17 cellular contexts compared by ENCODE assay signal in genomic region chr11:118939412-118939915, GRCh38. TPM values are rescaled to one million over a fixed set of nuclear protein-coding genes. Genes with fewer than 3 reads are reported as not detected.
A peak's percentile ranks its signal among the peaks of the same experiment; 100 is the strongest.
DNase-seq lines count a peak whose midpoint lies in the region; ATAC-seq and TF ChIP-seq lines count a peak whose summit lies in the region.
"Had no signal": no experiment of that assay in that cellular context is flagged by ENCODE, and none has a peak within 500 bp of the region (broad histone marks: within the 10 kb centered on the region; RNA-seq: fewer than 3 reads in every experiment).

No MANE protein-coding gene starts in this region.

- no peak overlapping the region for H3K4me2 ChIP-seq in IMR-90 (ENCODE audit: low read depth, low read length)

- no peak for TF ChIP-seq CTCF in IMR-90 (conservative IDR thresholded peaks at IDR 0.05; ENCODE audit: low read depth, low read length)

- no peak overlapping the region for H4K91ac ChIP-seq in IMR-90 (ENCODE audit: insufficient read depth, low read depth, low read length)

- H3K9me3 ChIP-seq in IMR-90 (ENCODE audit: control insufficient read depth, insufficient read depth, low read length) (no peaks in the 10 kb centered on the region), right cardiac atrium (ENCODE audit: control insufficient read depth, low read length) (no peaks in the 10 kb centered on the region)
- no peaks in the 10 kb centered on the region for H3K9me3 ChIP-seq in naive thymus-derived CD4-positive, alpha-beta T cell (ENCODE audit: control insufficient read depth in 2 of 3, low read length in 3 of 3)
- H3K9me3 ChIP-seq: gastrocnemius medialis had no signal

- H2BK15ac ChIP-seq in IMR-90 (ENCODE audit: low read depth, low read length): no peak overlapping the region

- H2AK5ac ChIP-seq in IMR-90 (ENCODE audit: low read depth, low read length): peak overlapping the region; percentile 24; the same call in 1 of the 2 replicates

- H3K27me3 Mint-ChIP-seq in T-helper 1 cell treated with Interleukin-12 subunit alpha and Interleukin-12 subunit beta and Interleukin-4 antibody, amounts not matched to agents 30 μg/mL and 1 μg/mL, for 36 hours (ENCODE audit: low read depth): peaks cover 4% of the 10 kb centered on the region
- peaks cover 3% of the 10 kb centered on the region for H3K27me3 Mint-ChIP-seq in activated naive CD8-positive, alpha-beta T cell treated with anti-CD3 and anti-CD28 coated beads, Interleukin-2, amount 10 ng/mL, durations not matched to agents 7 days and 5 days
- H3K27me3 Mint-ChIP-seq in naive thymus-derived CD4-positive, alpha-beta T cell: peaks cover 0 to 3% (median 0%) of the 10 kb centered on the region in 5 donors

- H2BK20ac ChIP-seq in IMR-90 (ENCODE audit: low read depth, low read length): no peak overlapping the region

- no peak overlapping the region for H3K23ac ChIP-seq in IMR-90 (ENCODE audit: low read depth, low read length)

- peak overlapping the region; percentile 25 for H3K4me3 Mint-ChIP-seq in T-helper 1 cell treated with Interleukin-12 subunit alpha and Interleukin-12 subunit beta and Interleukin-4 antibody, amounts not matched to agents 30 μg/mL and 1 μg/mL, for 36 hours
- peak overlapping the region; percentile 58 for H3K4me3 Mint-ChIP-seq in activated naive CD8-positive, alpha-beta T cell treated with anti-CD3 and anti-CD28 coated beads, Interleukin-2, amount 10 ng/mL, durations not matched to agents 7 days and 5 days
- peak overlapping the region in 6 of 10 donors; percentile 48 to 72 (median 66) for H3K4me3 Mint-ChIP-seq in naive thymus-derived CD4-positive, alpha-beta T cell
- H3K4me3 Mint-ChIP-seq: activated B cell treated with CpG ODN at 0.5 μM for 24 hours had no signal

- no peak overlapping the region; a peak in 1 of 4 replicates for H4K8ac ChIP-seq in IMR-90 (ENCODE audit: low read depth in 2 of 2, low read length in 2 of 2)

- dilution Hi-C loops in IMR-90 (cut with HindIII; ENCODE audit: low sequenced_read_pairs, unreplicated experiment): no loop called here

- H3K27me3 ChIP-seq in IMR-90 (ENCODE audit: control insufficient read depth, insufficient read depth, low read length) (peaks cover 2% of the 10 kb centered on the region), right cardiac atrium (ENCODE audit: control insufficient read depth, insufficient read depth) (no peaks in the 10 kb centered on the region)
- H3K27me3 ChIP-seq in naive thymus-derived CD4-positive, alpha-beta T cell (ENCODE audit: control insufficient read depth in 2 of 2, insufficient read depth in 2 of 2, low read length in 2 of 2): no peaks in the 10 kb centered on the region
- H3K27me3 ChIP-seq: gastrocnemius medialis had no signal

- no peak for TF ChIP-seq POLR2A in IMR-90 (IDR thresholded peaks at IDR 0.05; ENCODE audit: low read depth, low read length)

- H2BK120ac ChIP-seq in IMR-90 (ENCODE audit: low read depth, low read length): no peak overlapping the region

- no peak overlapping the region; the same call in 1 of the 2 replicates for H3K4ac ChIP-seq in IMR-90 (ENCODE audit: low read depth, low read length)

- H3K9me3 Mint-ChIP-seq in T-helper 1 cell treated with Interleukin-12 subunit alpha and Interleukin-12 subunit beta and Interleukin-4 antibody, amounts not matched to agents 30 μg/mL and 1 μg/mL, for 36 hours: no peaks in the 10 kb centered on the region
- H3K9me3 Mint-ChIP-seq in activated naive CD8-positive, alpha-beta T cell treated with anti-CD3 and anti-CD28 coated beads, Interleukin-2, amount 10 ng/mL, durations not matched to agents 7 days and 5 days: no peaks in the 10 kb centered on the region
- H3K9me3 Mint-ChIP-seq in naive thymus-derived CD4-positive, alpha-beta T cell: no peaks in the 10 kb centered on the region
- H3K9me3 Mint-ChIP-seq: activated B cell treated with CpG ODN at 0.5 μM for 24 hours had no signal

- H4K5ac ChIP-seq in IMR-90 (ENCODE audit: low read depth, low read length): no peak overlapping the region

- intact Hi-C loops in IMR-90 (cut with micrococcal nuclease): no loop called here
- intact Hi-C loops in naive thymus-derived CD4-positive, alpha-beta T cell (cut with micrococcal nuclease): loop anchor here in 1 of 2 donors (2.0 kb wide), 1 partner anchor 15 kb away; no protein-coding TSS in a partner anchor
- intact Hi-C loops in right cardiac atrium (cut with DNase I): no loop called here

- H3K18ac ChIP-seq in IMR-90 (ENCODE audit: low read depth, low read length): no peak overlapping the region

- peak overlapping the region; percentile 48 for H2AFZ ChIP-seq in IMR-90 (replicated peaks; ENCODE audit: low read length, poor library complexity)

- in situ Hi-C loops in IMR-90 (cut with MboI; ENCODE audit: low sequenced_read_pairs): loop anchor here (5.0 kb wide), 1 partner anchor 37 kb away; no protein-coding TSS in a partner anchor

- peak overlapping the region; percentile 45 for H3K27ac Mint-ChIP-seq in T-helper 1 cell treated with Interleukin-12 subunit alpha and Interleukin-12 subunit beta and Interleukin-4 antibody, amounts not matched to agents 30 μg/mL and 1 μg/mL, for 36 hours
- peak overlapping the region; percentile 87 for H3K27ac Mint-ChIP-seq in activated naive CD8-positive, alpha-beta T cell treated with anti-CD3 and anti-CD28 coated beads, Interleukin-2, amount 10 ng/mL, durations not matched to agents 7 days and 5 days
- H3K27ac Mint-ChIP-seq in naive thymus-derived CD4-positive, alpha-beta T cell: peak overlapping the region in 8 of 9 donors; percentile 30 to 82 (median 70)
- H3K27ac Mint-ChIP-seq: activated B cell treated with CpG ODN at 0.5 μM for 24 hours had no signal

- H3K36me3 Mint-ChIP-seq in T-helper 1 cell treated with Interleukin-12 subunit alpha and Interleukin-12 subunit beta and Interleukin-4 antibody, amounts not matched to agents 30 μg/mL and 1 μg/mL, for 36 hours (ENCODE audit: low read depth): no peaks in the 10 kb centered on the region
- H3K36me3 Mint-ChIP-seq in activated naive CD8-positive, alpha-beta T cell treated with anti-CD3 and anti-CD28 coated beads, Interleukin-2, amount 10 ng/mL, durations not matched to agents 7 days and 5 days: no peaks in the 10 kb centered on the region
- H3K36me3 Mint-ChIP-seq in naive thymus-derived CD4-positive, alpha-beta T cell: no peaks in the 10 kb centered on the region
- H3K36me3 Mint-ChIP-seq: CD14-positive monocyte had no signal

- WGBS in IMR-90 (ENCODE audit: extremely low coverage in 2 of 2, insufficient read length in 1 of 2), 2 experiments: 48% methylated on average over 3 of the region's 8 CpGs; no CpG with 5 or more reads in 1 of the 2 experiments
- WGBS in right cardiac atrium: 69% methylated on average over 8 of the region's 8 CpGs

- no peak overlapping the region for H3K56ac ChIP-seq in IMR-90 (ENCODE audit: extremely low read depth, insufficient read depth, low read length)

- H3K4me1 Mint-ChIP-seq in T-helper 1 cell treated with Interleukin-12 subunit alpha and Interleukin-12 subunit beta and Interleukin-4 antibody, amounts not matched to agents 30 μg/mL and 1 μg/mL, for 36 hours (ENCODE audit: low read depth): peaks cover 25% of the 10 kb centered on the region
- peaks cover 28% of the 10 kb centered on the region for H3K4me1 Mint-ChIP-seq in activated naive CD8-positive, alpha-beta T cell treated with anti-CD3 and anti-CD28 coated beads, Interleukin-2, amount 10 ng/mL, durations not matched to agents 7 days and 5 days
- H3K4me1 Mint-ChIP-seq in naive thymus-derived CD4-positive, alpha-beta T cell: peaks cover 31 to 56% (median 51%) of the 10 kb centered on the region in 7 donors

- H3K4me1 ChIP-seq in IMR-90 (ENCODE audit: control insufficient read depth, insufficient read depth, low read length) (peaks cover 4% of the 10 kb centered on the region; the same call in 1 of the 2 replicates), right cardiac atrium (ENCODE audit: control insufficient read depth, insufficient read depth, low read length) (no peaks in the 10 kb centered on the region)
- H3K4me1 ChIP-seq in naive thymus-derived CD4-positive, alpha-beta T cell (ENCODE audit: control insufficient read depth in 2 of 2, insufficient read depth in 2 of 2, low read length in 2 of 2): peaks cover 12 to 24% of the 10 kb centered on the region in 2 donors
- H3K4me1 ChIP-seq: gastrocnemius medialis had no signal

- no TSS peak for BruUV-seq in IMR-90 (replicated peaks; lab: Mats Ljungman, UMichigan)

- no peaks in the 10 kb centered on the region for H3K79me1 ChIP-seq in IMR-90 (ENCODE audit: low read depth in 1 of 2, low read length in 2 of 2)

- POLR2A ChIA-PET in IMR-90 (lab: Charles Lee; ENCODE audit: unreplicated experiment): no interaction called here
- POLR2A ChIA-PET in activated naive CD8-positive, alpha-beta T cell treated with anti-CD3 and anti-CD28 coated beads, Interleukin-2, amount 10 ng/mL, durations not matched to agents 7 days and 5 days (lab: Charles Lee): interaction anchor here (0.6 to 2.5 kb wide), 9 partner anchors 9 to 185 kb away, joined by 3 to 20 read pairs (median 7); partner anchors contain the start of genes BCL9L and DDX6
- POLR2A ChIA-PET in naive thymus-derived CD4-positive, alpha-beta T cell (lab: Charles Lee): interaction anchor here (0.7 to 3.1 kb wide), 13 partner anchors 10 to 234 kb away, joined by 3 to 28 read pairs (median 5); partner anchors contain the start of genes BCL9L, C2CD2L, CENATAC and DDX6

- H3K27ac ChIP-seq in IMR-90 (ENCODE audit: insufficient read depth, low read length) (no peak overlapping the region), right cardiac atrium (ENCODE audit: low read length) (no peak overlapping the region)
- H3K27ac ChIP-seq in naive thymus-derived CD4-positive, alpha-beta T cell (ENCODE audit: low read depth, low read length): no peak overlapping the region
- H3K27ac ChIP-seq: gastrocnemius medialis had no signal

- TF ChIP-seq RAD21 in IMR-90 (IDR thresholded peaks at IDR 0.05; ENCODE audit: low read length): no peak

- no peaks in the 10 kb centered on the region for H3K36me3 ChIP-seq in IMR-90 (ENCODE audit: control insufficient read depth, insufficient read depth, low read length)
- H3K36me3 ChIP-seq in naive thymus-derived CD4-positive, alpha-beta T cell (ENCODE audit: control insufficient read depth in 2 of 3, insufficient read depth in 3 of 3, low read length in 3 of 3): no peaks in the 10 kb centered on the region
- H3K36me3 ChIP-seq: gastrocnemius medialis had no signal

- ATAC-seq in IMR-90 (ENCODE audit: low read depth) (no peak), right cardiac atrium (no peak), HG02798 (IDR thresholded peaks at IDR 0.05; ENCODE audit: poor library complexity, unreplicated experiment) (no peak), GM19035 (IDR thresholded peaks at IDR 0.05; ENCODE audit: unreplicated experiment) (no peak)
- ATAC-seq in activated naive CD8-positive, alpha-beta T cell treated with anti-CD3 and anti-CD28 coated beads, Interleukin-2, amount 10 ng/mL, durations not matched to agents 7 days and 5 days (ENCODE audit: low read depth): no peak
- ATAC-seq in naive thymus-derived CD4-positive, alpha-beta T cell: no peak
- ATAC-seq: gastrocnemius medialis had no signal

- H2BK5ac ChIP-seq in IMR-90 (ENCODE audit: low read depth, low read length, poor library complexity, severe bottlenecking): no peak overlapping the region

- H2AK9ac ChIP-seq in IMR-90 (replicated peaks; ENCODE audit: low read depth, low read length, poor library complexity): no peak overlapping the region

- peaks cover 4% of the 10 kb centered on the region; the same call in 1 of the 2 replicates for H4K20me1 ChIP-seq in IMR-90 (ENCODE audit: insufficient read depth, low read length)

- CTCF ChIA-PET in IMR-90 (lab: Yijun Ruan, JAX): interaction anchor here (0.6 kb wide), 1 partner anchor 346 kb away, joined by 3 read pairs; no protein-coding TSS in a partner anchor
- CTCF ChIA-PET in naive thymus-derived CD4-positive, alpha-beta T cell (lab: Charles Lee): interaction anchor here (0.7 to 2.5 kb wide), 7 partner anchors 9 to 347 kb away, joined by 3 to 16 read pairs (median 4); partner anchors contain the start of gene BCL9L

- peaks cover 7% of the 10 kb centered on the region for H3K9me1 ChIP-seq in IMR-90 (ENCODE audit: insufficient read depth, low read length)

- H3K14ac ChIP-seq in IMR-90 (replicated peaks; ENCODE audit: low read depth, low read length): no peak overlapping the region

- no peak overlapping the region for H3K9ac ChIP-seq in IMR-90 (ENCODE audit: low read depth, low read length)

- DNase-seq in T-helper 1 cell (no peak), IMR-90 (no peak), right cardiac atrium (no peak)
- DNase-seq in activated naive CD8-positive, alpha-beta T cell treated with anti-CD3 and anti-CD28 coated beads, Interleukin-2, amount 10 ng/mL, durations not matched to agents 7 days and 5 days: no peak
- DNase-seq in naive thymus-derived CD4-positive, alpha-beta T cell: no peak
- DNase-seq: activated B cell treated with CpG ODN at 0.5 μM for 24 hours, DMS79, gastrocnemius medialis, NCI-H2107 had no signal

- H3K4me3 ChIP-seq in IMR-90 (ENCODE audit: insufficient read depth, low read depth, low read length) (no peak overlapping the region), right cardiac atrium (ENCODE audit: low read length) (no peak overlapping the region)
- no peak overlapping the region for H3K4me3 ChIP-seq in naive thymus-derived CD4-positive, alpha-beta T cell (ENCODE audit: low read length)
- H3K4me3 ChIP-seq: gastrocnemius medialis had no signal

RNA-seq across cellular contexts. Expression of gene BCL9L, which starts 13.7 kb away (rescaled TPM):
- total RNA-seq in IMR-90 (2012; rRNA removed) (1.7 and 2.3 TPM in 2 replicates), right cardiac atrium (10 to 100 TPM; 44.0 to 76.7 (median 54.6) TPM)
- polyA plus RNA-seq in IMR-90 (2012; rRNA removed) (17.0 and 21.5 TPM in 2 replicates), right cardiac atrium (29.9 TPM)
- polyA plus RNA-seq in IMR-90 (2012; cell fraction: cytosol; rRNA removed): 11.8 and 20.1 TPM in 2 replicates
- polyA plus RNA-seq in IMR-90 (2012; cell fraction: nucleus; rRNA removed; ENCODE audit: low replicate concordance): 30.5 and 55.8 TPM in 2 replicates
- 100 to 1,000 TPM; 116 to 128 TPM for total RNA-seq in activated naive CD8-positive, alpha-beta T cell treated with anti-CD3 and anti-CD28 coated beads, Interleukin-2, amount 10 ng/mL, durations not matched to agents 7 days and 5 days
- 100 to 1,000 TPM in 4 of 5 experiments, 10 to 100 TPM in 1; 67.8 to 269 (median 266) TPM for total RNA-seq in naive thymus-derived CD4-positive, alpha-beta T cell
- polyA plus RNA-seq in naive thymus-derived CD4-positive, alpha-beta T cell: 1 to 10 TPM; 6.7 to 7.2 TPM

RNA-seq across cellular contexts. Expression of gene UPK2, which starts 16.6 kb away (rescaled TPM):
- not detected in 2 replicates for total RNA-seq in IMR-90 (2012; rRNA removed)
- polyA plus RNA-seq in IMR-90 (2012; rRNA removed): 0.26 and 0.39 TPM in 2 replicates
- 0.47 TPM in 1 of 2 replicates, not detected in the other for polyA plus RNA-seq in IMR-90 (2012; cell fraction: cytosol; rRNA removed)
- 0.24 and 0.25 TPM in 2 replicates for polyA plus RNA-seq in IMR-90 (2012; cell fraction: nucleus; rRNA removed; ENCODE audit: low replicate concordance)
- under 1 TPM in 1 of 2 experiments, not detected in 1; 0.44 TPM for total RNA-seq in activated naive CD8-positive, alpha-beta T cell treated with anti-CD3 and anti-CD28 coated beads, Interleukin-2, amount 10 ng/mL, durations not matched to agents 7 days and 5 days
- total RNA-seq in naive thymus-derived CD4-positive, alpha-beta T cell: under 1 TPM in 1 of 5 experiments, not detected in 4; 0.24 TPM
- under 1 TPM in 1 of 2 donors, not detected in 1; 0.51 TPM for polyA plus RNA-seq in naive thymus-derived CD4-positive, alpha-beta T cell
- not detected for total RNA-seq in right cardiac atrium
- not detected for polyA plus RNA-seq in right cardiac atrium
- total RNA-seq: A172; gastrocnemius medialis; HepG2; liver; T-helper 1 cell treated with Interleukin-12 subunit alpha and Interleukin-12 subunit beta and Interleukin-4 antibody, amounts not matched to agents 30 ng/mL and 1 ng/mL, for 36 hours had no signal
- polyA plus RNA-seq: CD14-positive monocyte, HepG2, liver had no signal

RNA-seq across cellular contexts. Expression of gene FOXR1, which starts 32.1 kb away (rescaled TPM):
- total RNA-seq in IMR-90 (2012; rRNA removed): not detected in 2 replicates
- not detected in 2 replicates for polyA plus RNA-seq in IMR-90 (2012; rRNA removed)
- polyA plus RNA-seq in IMR-90 (2012; cell fraction: cytosol; rRNA removed): not detected in 2 replicates
- not detected in 2 replicates for polyA plus RNA-seq in IMR-90 (2012; cell fraction: nucleus; rRNA removed; ENCODE audit: low replicate concordance)
- not detected for total RNA-seq in activated naive CD8-positive, alpha-beta T cell treated with anti-CD3 and anti-CD28 coated beads, Interleukin-2, amount 10 ng/mL, durations not matched to agents 7 days and 5 days
- not detected for total RNA-seq in naive thymus-derived CD4-positive, alpha-beta T cell
- not detected for polyA plus RNA-seq in naive thymus-derived CD4-positive, alpha-beta T cell
- not detected for total RNA-seq in right cardiac atrium
- polyA plus RNA-seq in right cardiac atrium: not detected
- total RNA-seq: A172; activated B cell treated with CpG ODN at 0.5 μM for 24 hours; gastrocnemius medialis; HepG2; liver; T-helper 1 cell treated with Interleukin-12 subunit alpha and Interleukin-12 subunit beta and Interleukin-4 antibody, amounts not matched to agents 30 ng/mL and 1 ng/mL, for 36 hours had no signal
- polyA plus RNA-seq: CD14-positive monocyte, HepG2, liver had no signal

RNA-seq across cellular contexts. Expression of gene CXCR5, which starts 55.8 kb away (rescaled TPM):
- total RNA-seq in IMR-90 (2012; rRNA removed): not detected in 2 replicates
- not detected in 2 replicates for polyA plus RNA-seq in IMR-90 (2012; rRNA removed)
- polyA plus RNA-seq in IMR-90 (2012; cell fraction: cytosol; rRNA removed): not detected in 2 replicates
- 0.02 TPM in 1 of 2 replicates, not detected in the other for polyA plus RNA-seq in IMR-90 (2012; cell fraction: nucleus; rRNA removed; ENCODE audit: low replicate concordance)
- 1 to 10 TPM; 1.9 to 2.2 TPM for total RNA-seq in activated naive CD8-positive, alpha-beta T cell treated with anti-CD3 and anti-CD28 coated beads, Interleukin-2, amount 10 ng/mL, durations not matched to agents 7 days and 5 days
- 1 to 10 TPM in 4 of 5 experiments, under 1 TPM in 1; 0.41 to 2.9 (median 2.1) TPM for total RNA-seq in naive thymus-derived CD4-positive, alpha-beta T cell
- polyA plus RNA-seq in naive thymus-derived CD4-positive, alpha-beta T cell: 1 to 10 TPM in 1 of 2 donors, under 1 TPM in 1; 0.60 to 1.1 TPM
- not detected for total RNA-seq in right cardiac atrium
- 0.34 TPM for polyA plus RNA-seq in right cardiac atrium
- total RNA-seq: A172, gastrocnemius medialis, HepG2, liver had no signal
- polyA plus RNA-seq: HepG2 had no signal

RNA-seq across cellular contexts. Expression of gene CENATAC, which starts 58.5 kb away (rescaled TPM):
- total RNA-seq in IMR-90 (2012; rRNA removed): 13.1 and 15.3 TPM in 2 replicates
- 15.0 and 16.7 TPM in 2 replicates for polyA plus RNA-seq in IMR-90 (2012; rRNA removed)
- 4.5 and 6.8 TPM in 2 replicates for polyA plus RNA-seq in IMR-90 (2012; cell fraction: cytosol; rRNA removed)
- polyA plus RNA-seq in IMR-90 (2012; cell fraction: nucleus; rRNA removed; ENCODE audit: low replicate concordance): 63.1 and 120 TPM in 2 replicates
- total RNA-seq in activated naive CD8-positive, alpha-beta T cell treated with anti-CD3 and anti-CD28 coated beads, Interleukin-2, amount 10 ng/mL, durations not matched to agents 7 days and 5 days: 10 to 100 TPM; 66.8 to 74.2 TPM
- 100 to 1,000 TPM in 4 of 5 experiments, 10 to 100 TPM in 1; 53.5 to 136 (median 109) TPM for total RNA-seq in naive thymus-derived CD4-positive, alpha-beta T cell
- polyA plus RNA-seq in naive thymus-derived CD4-positive, alpha-beta T cell: 10 to 100 TPM in 1 of 2 donors, 1 to 10 TPM in 1; 8.4 to 13.5 TPM
- 10 to 100 TPM; 12.2 to 18.4 (median 15.2) TPM for total RNA-seq in right cardiac atrium
- polyA plus RNA-seq in right cardiac atrium: 18.9 TPM

Comparison
In these comparisons a context has a peak if more than half of its experiments do, and no peak if none do; other contexts are left out.
1. RNA of gene BCL9L, which starts 13.7 kb away (total RNA-seq): 67.8 to 269 TPM in naive thymus-derived CD4-positive, alpha-beta T cell, 116 to 128 TPM in activated naive CD8-positive, alpha-beta T cell treated with anti-CD3 and anti-CD28 coated beads, Interleukin-2, amount 10 ng/mL, durations not matched to agents 7 days and 5 days and 44.0 to 76.7 TPM in right cardiac atrium; 1.7 to 2.3 TPM in IMR-90; every median in the first group is over 10 times any median in the second.
2. Peak in every context shown above with its lines, with median percentiles within 50 percentile points of each other: H3K27ac Mint-ChIP-seq and H3K4me3 Mint-ChIP-seq.